27 cellular contexts compared by ENCODE assay signal in genomic region chr2:149653831-149654445, GRCh38.
"Had no signal": no experiment of that assay in that cellular context is flagged by ENCODE, and none has a peak within 500 bp of the region (broad histone marks: within the 10 kb centered on the region; RNA-seq: fewer than 3 reads in every experiment).

No MANE protein-coding gene starts in this region.

- H3K27ac ChIP-seq: breast epithelium, esophagus muscularis mucosa, foreskin keratinocyte, left lung, parathyroid adenoma, psoas muscle, sigmoid colon had no signal

- H3K4me3 ChIP-seq: breast epithelium, esophagus muscularis mucosa, left lung, psoas muscle, sigmoid colon had no signal

- H3K36me3 ChIP-seq: breast epithelium, esophagus muscularis mucosa, left lung, sigmoid colon had no signal

- H3K9me3 ChIP-seq: breast epithelium, esophagus muscularis mucosa, psoas muscle, sigmoid colon had no signal

- ATAC-seq: activated naive CD8-positive, alpha-beta T cell treated with anti-CD3 and anti-CD28 coated beads, Interleukin-2, amount 50 U/mL, for 24 hours; foreskin keratinocyte; left lung; naive thymus-derived CD4-positive, alpha-beta T cell; psoas muscle; stimulated activated memory B cell treated with anti-CD40 and anti-IgM and Interleukin-4, amounts not matched to agents 10 μg/mL and 1 μg/mL and 100 μg/mL, for 72 hours; stimulated activated naive CD8-positive, alpha-beta T cell treated with anti-CD3 and anti-CD28 coated beads, Interleukin-15, amount 100 ng/mL, for 72 hours; WTC11 had no signal

- DNase-seq: activated CD4-positive, alpha-beta memory T cell treated with anti-CD3 and anti-CD28 coated beads, Interleukin-2, amount 10 ng/mL, durations not matched to agents 7 days and 5 days; activated CD4-positive, alpha-beta T cell treated with anti-CD3 and anti-CD28 coated beads for 1 hour; activated CD4-positive, alpha-beta T cell treated with anti-CD3 and anti-CD28 coated beads, Interleukin-2, amount 10 ng/mL, durations not matched to agents 7 days and 5 days; activated naive CD8-positive, alpha-beta T cell treated with anti-CD3 and anti-CD28 coated beads, Interleukin-2, amount 50 U/mL, for 24 hours; activated T-cell treated with anti-CD3 and anti-CD28 coated beads, Interleukin-2, amount 50 U/mL, for 48 hours; amygdala; central memory CD4-positive, alpha-beta T cell; foreskin keratinocyte; immature natural killer cell; kidney glomerular epithelial cell; left lung; midbrain; naive thymus-derived CD4-positive, alpha-beta T cell; nucleus accumbens; psoas muscle; sigmoid colon; small intestine; stimulated activated CD4-positive, alpha-beta T cell treated with anti-CD3 and anti-CD28 coated beads, Interleukin-4, amount 100 ng/mL, for 4 hours; stimulated activated CD8-positive, alpha-beta memory T cell treated with anti-CD3 and anti-CD28 coated beads, Interleukin-4, amount 100 ng/mL, for 48 hours; stimulated activated naive CD8-positive, alpha-beta T cell treated with anti-CD3 and anti-CD28 coated beads, Interleukin-15, amount 100 ng/mL, for 72 hours; substantia nigra; T-helper 2 cell had no signal

- H3K79me2 ChIP-seq: parathyroid adenoma had no signal

- H2AFZ ChIP-seq: parathyroid adenoma had no signal

- H3K27me3 ChIP-seq: breast epithelium, esophagus muscularis mucosa, foreskin keratinocyte, left lung, sigmoid colon had no signal

- H3K4me1 ChIP-seq: breast epithelium, esophagus muscularis mucosa, left lung, parathyroid adenoma, psoas muscle, sigmoid colon had no signal
